In the genomic region with DNA sequence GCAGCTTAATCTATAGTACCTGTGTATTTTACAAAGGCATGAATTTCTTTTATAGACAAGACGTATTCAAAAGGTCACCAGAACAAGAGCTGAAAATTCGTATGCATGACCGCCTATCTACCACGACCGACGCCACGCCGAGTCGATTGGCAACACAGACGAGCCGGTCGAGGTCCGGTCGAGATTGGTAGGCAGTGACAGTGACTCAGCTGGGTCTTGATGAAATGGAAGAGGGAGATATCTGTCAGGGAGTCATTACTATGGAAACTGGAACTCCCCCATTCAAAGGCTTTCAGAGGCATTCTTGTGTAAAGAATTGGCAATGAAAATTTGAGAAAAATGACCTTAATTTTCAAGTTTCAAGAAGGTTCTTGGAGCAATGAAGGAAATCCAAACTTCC, we compare ENCODE assay signal across 1 cellular context.
TF ChIP-seq lines count a peak whose summit lies in the region.

No MANE protein-coding gene starts in this region.

TF ChIP-seq in GM12878, 131 proteins besides CTCF, POLR2A, EP300 and RAD21:
- TF ChIP-seq, protein P1, sequence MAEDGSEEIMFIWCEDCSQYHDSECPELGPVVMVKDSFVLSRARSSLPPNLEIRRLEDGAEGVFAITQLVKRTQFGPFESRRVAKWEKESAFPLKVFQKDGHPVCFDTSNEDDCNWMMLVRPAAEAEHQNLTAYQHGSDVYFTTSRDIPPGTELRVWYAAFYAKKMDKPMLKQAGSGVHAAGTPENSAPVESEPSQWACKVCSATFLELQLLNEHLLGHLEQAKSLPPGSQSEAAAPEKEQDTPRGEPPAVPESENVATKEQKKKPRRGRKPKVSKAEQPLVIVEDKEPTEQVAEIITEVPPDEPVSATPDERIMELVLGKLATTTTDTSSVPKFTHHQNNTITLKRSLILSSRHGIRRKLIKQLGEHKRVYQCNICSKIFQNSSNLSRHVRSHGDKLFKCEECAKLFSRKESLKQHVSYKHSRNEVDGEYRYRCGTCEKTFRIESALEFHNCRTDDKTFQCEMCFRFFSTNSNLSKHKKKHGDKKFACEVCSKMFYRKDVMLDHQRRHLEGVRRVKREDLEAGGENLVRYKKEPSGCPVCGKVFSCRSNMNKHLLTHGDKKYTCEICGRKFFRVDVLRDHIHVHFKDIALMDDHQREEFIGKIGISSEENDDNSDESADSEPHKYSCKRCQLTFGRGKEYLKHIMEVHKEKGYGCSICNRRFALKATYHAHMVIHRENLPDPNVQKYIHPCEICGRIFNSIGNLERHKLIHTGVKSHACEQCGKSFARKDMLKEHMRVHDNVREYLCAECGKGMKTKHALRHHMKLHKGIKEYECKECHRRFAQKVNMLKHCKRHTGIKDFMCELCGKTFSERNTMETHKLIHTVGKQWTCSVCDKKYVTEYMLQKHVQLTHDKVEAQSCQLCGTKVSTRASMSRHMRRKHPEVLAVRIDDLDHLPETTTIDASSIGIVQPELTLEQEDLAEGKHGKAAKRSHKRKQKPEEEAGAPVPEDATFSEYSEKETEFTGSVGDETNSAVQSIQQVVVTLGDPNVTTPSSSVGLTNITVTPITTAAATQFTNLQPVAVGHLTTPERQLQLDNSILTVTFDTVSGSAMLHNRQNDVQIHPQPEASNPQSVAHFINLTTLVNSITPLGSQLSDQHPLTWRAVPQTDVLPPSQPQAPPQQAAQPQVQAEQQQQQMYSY (CRISPR knock-in tag; IDR thresholded peaks at IDR 0.05): no peak
- no peak for TF ChIP-seq NR2C2 (IDR thresholded peaks at IDR 0.05; ENCODE audit: borderline replicate concordance, control insufficient read depth, insufficient read length, low read depth)
- peak; percentile 47; the same call in 1 of the 2 replicates for TF ChIP-seq PKNOX1 (IDR thresholded peaks at IDR 0.05)
